ENCODE assay signal across 9 cellular contexts in genomic region chr9:3963266-3964019, GRCh38.
DNase-seq lines count a peak whose midpoint lies in the region; ATAC-seq and TF ChIP-seq lines count a peak whose summit lies in the region.
"Had no signal": no experiment of that assay in that cellular context is flagged by ENCODE, and none has a peak within 500 bp of the region (broad histone marks: within the 10 kb centered on the region; RNA-seq: fewer than 3 reads in every experiment).

No MANE protein-coding gene starts in this region.

- TF ChIP-seq CTCF in HFF-Myc (IDR thresholded peaks at IDR 0.05; ENCODE audit: low read depth, low read length, missing control alignments): no peak
- TF ChIP-seq CTCF in astrocyte of the cerebellum (IDR thresholded peaks at IDR 0.05; ENCODE audit: low read depth, low read length, missing control alignments): no peak
- no peak for TF ChIP-seq CTCF in right atrium auricular region (IDR thresholded peaks at IDR 0.05)
- no peak for TF ChIP-seq CTCF in OCI-LY7 (conservative IDR thresholded peaks at IDR 0.05; ENCODE audit: low read length)

- H3K4me1 ChIP-seq in right atrium auricular region: peaks cover 0 to 22% of the 10 kb centered on the region in 2 donors
- H3K4me1 ChIP-seq in OCI-LY7 (ENCODE audit: insufficient read depth, low read length, poor library complexity, severe bottlenecking): no peaks in the 10 kb centered on the region

- no peaks in the 10 kb centered on the region for H3K9me2 ChIP-seq in OCI-LY7 (ENCODE audit: insufficient read depth, low read length)

- POLR2A ChIA-PET in OCI-LY7 (lab: Charles Lee): no interaction called here

- intact Hi-C loops in OCI-LY7 (cut with micrococcal nuclease; ENCODE audit: unreplicated experiment): no loop called here

- no peaks in the 10 kb centered on the region for H4K20me1 ChIP-seq in OCI-LY7 (ENCODE audit: insufficient read depth, low read length)

- H3K9me3 ChIP-seq in right atrium auricular region: no peaks in the 10 kb centered on the region
- no peaks in the 10 kb centered on the region for H3K9me3 ChIP-seq in OCI-LY7 (ENCODE audit: low read length)

- peak; percentile 69 for DNase-seq in HFF-Myc (ENCODE audit: extremely low read depth, low read depth)
- peak; percentile 69 for DNase-seq in astrocyte of the cerebellum (ENCODE audit: low read depth)
- peak; percentile 77 for DNase-seq in right atrium auricular region (ENCODE audit: low spot score)
- no peak for DNase-seq in GOT3 (lab: John Stamatoyannopoulos, UW)
- DNase-seq in NCI-H524 treated with DMSO at 0.1 percent for 48 hours (lab: John Stamatoyannopoulos, UW): no peak
- DNase-seq in OCI-LY7 (ENCODE audit: low spot score): no peak
- DNase-seq: central memory CD4-positive, alpha-beta T cell had no signal

- CTCF ChIA-PET in OCI-LY7 (lab: Charles Lee; ENCODE audit: unreplicated experiment): no interaction called here

- H2AFZ ChIP-seq in OCI-LY7 (ENCODE audit: low read length): no peak overlapping the region

- H3K27me3 ChIP-seq in right atrium auricular region: no peaks in the 10 kb centered on the region

- no peak overlapping the region for H3K4me2 ChIP-seq in OCI-LY7 (ENCODE audit: low read length)

- no peak for ATAC-seq in HG03342 (IDR thresholded peaks at IDR 0.05; ENCODE audit: unreplicated experiment)

- H3K27ac ChIP-seq in right atrium auricular region: peak overlapping the region; percentile 33 to 45
- peak overlapping the region; percentile 4 for H3K27ac ChIP-seq in temporal lobe (ENCODE audit: low read depth, low read length)
- H3K27ac ChIP-seq in OCI-LY7 (ENCODE audit: low read depth, low read length, poor library complexity, severe bottlenecking): no peak overlapping the region

- H3K4me3 ChIP-seq in HFF-Myc (replicated peaks; ENCODE audit: low read depth, low read length): no peak overlapping the region
- no peak overlapping the region for H3K4me3 ChIP-seq in astrocyte of the cerebellum (ENCODE audit: low read depth, low read length)
- no peak overlapping the region for H3K4me3 ChIP-seq in right atrium auricular region
- no peak overlapping the region for H3K4me3 ChIP-seq in OCI-LY7 (ENCODE audit: low read depth, low read length, poor library complexity, severe bottlenecking)

- in situ Hi-C loops in astrocyte of the cerebellum (cut with HindIII; ENCODE audit: low sequenced_read_pairs): no loop called here

- no peaks in the 10 kb centered on the region for H3K79me2 ChIP-seq in OCI-LY7 (ENCODE audit: insufficient read depth, low read depth, low read length)

- no TSS peak for BruUV-seq in OCI-LY7 (replicated peaks; lab: Mats Ljungman, UMichigan)

- H3K36me3 ChIP-seq in right atrium auricular region (no peaks in the 10 kb centered on the region), OCI-LY7 (ENCODE audit: insufficient read depth, low read length) (no peaks in the 10 kb centered on the region)

Comparison
In these comparisons a context has a peak if more than half of its experiments do, and no peak if none do; other contexts are left out.
1. DNase-seq: peak in HFF-Myc (single experiment), astrocyte of the cerebellum (single experiment) and right atrium auricular region (single experiment); none in GOT3 (single experiment), NCI-H524 treated with DMSO at 0.1 percent for 48 hours (single experiment) and OCI-LY7 (single experiment).